In the genomic region with DNA sequence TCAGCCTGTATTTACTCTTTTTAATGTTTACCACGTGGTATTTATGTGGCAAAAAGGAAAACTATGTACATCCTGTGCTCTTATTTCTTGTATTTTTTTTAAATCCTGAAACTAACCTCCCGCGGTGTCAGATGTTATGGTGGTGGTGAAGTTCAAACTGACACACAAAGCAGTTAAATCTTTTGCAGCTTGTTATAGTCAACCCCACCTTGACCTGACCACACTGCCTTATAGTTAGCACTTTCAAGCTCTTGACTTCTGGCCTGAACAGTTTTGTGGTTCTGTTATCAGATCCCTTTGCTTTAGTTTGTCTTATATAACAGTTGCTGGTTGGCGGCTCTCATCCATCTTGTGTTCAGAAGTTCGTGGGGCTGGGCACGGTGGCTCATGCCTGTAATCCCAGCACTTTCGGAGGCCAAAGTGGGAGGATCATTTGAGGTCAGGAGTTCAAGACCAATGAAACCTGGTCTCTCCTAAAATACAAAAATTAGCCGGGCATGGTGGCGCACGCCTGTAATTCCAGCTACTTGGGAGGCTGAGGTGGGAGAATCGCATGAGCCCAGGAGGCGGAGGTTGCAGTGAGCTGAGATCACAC, we compare ENCODE assay signal across 1 cellular context.
TF ChIP-seq lines count a peak whose summit lies in the region.

No MANE protein-coding gene starts in this region.

TF ChIP-seq in HEK293T, 16 proteins besides CTCF, POLR2A, EP300 and RAD21 (continued from another document):
- TF ChIP-seq FOXM1 (IDR thresholded peaks at IDR 0.05; ENCODE audit: borderline replicate concordance) = no peak
- TF ChIP-seq TARDBP (IDR thresholded peaks at IDR 0.05) = no peak
- no peak for TF ChIP-seq CTBP1 (IDR thresholded peaks at IDR 0.05; ENCODE audit: borderline replicate concordance)
- no peak for TF ChIP-seq LEF1 (IDR thresholded peaks at IDR 0.05; ENCODE audit: borderline replicate concordance)
- no peak for TF ChIP-seq FOXK2 (IDR thresholded peaks at IDR 0.05)
- TF ChIP-seq L3MBTL2 (conservative IDR thresholded peaks at IDR 0.05) = no peak
- TF ChIP-seq ELF4 (IDR thresholded peaks at IDR 0.05) = no peak
- no peak for TF ChIP-seq PKNOX1 (IDR thresholded peaks at IDR 0.05)
